Comparison of ENCODE assay signal across 8 cellular contexts in the genomic region with DNA sequence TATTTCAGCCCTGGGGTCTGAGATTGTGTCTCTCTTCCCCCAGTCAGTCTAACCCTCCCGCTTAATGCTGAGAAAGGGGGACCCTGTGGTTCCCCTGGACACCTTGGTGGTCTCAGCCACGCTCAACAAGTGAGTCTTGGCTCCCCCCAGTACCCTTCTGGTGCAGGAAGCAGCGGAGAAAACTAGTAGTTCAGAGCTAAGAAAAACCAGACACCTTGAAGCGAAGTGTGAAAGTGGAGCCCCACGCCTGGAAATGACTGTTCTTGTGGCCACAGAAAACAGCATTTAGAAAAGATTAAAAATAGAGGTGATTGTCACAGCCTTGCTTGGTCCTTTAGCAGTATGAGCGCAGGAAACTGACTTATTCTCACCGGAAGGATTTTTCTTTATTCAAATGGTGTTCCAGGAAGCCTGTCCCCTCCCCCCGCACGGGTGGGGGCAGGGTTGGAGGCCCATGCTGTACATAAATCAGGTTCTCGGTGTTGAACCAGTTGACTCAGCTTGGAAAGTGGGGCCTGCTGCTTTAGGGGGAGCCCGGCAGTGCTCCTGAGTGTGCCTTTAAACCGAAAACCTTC. TPM values are rescaled to one million over a fixed set of nuclear protein-coding genes. Genes with fewer than 3 reads are reported as not detected.
DNase-seq lines count a peak whose midpoint lies in the region; ATAC-seq and TF ChIP-seq lines count a peak whose summit lies in the region.

No MANE protein-coding gene starts in this region.

- H3K9me2 ChIP-seq in Loucy (replicated peaks; ENCODE audit: low read depth, low read length), result no peaks in the 10 kb centered on the region

- DNase-seq in EL (peak; percentile 51), endodermal cell (no peak), neural crest cell (ENCODE audit: low read depth, low spot score) (no peak), substantia nigra (lab: John Stamatoyannopoulos, UW) (no peak), AG08395 (ENCODE audit: low spot score) (no peak)
- peak; percentile 98 for DNase-seq in activated CD8-positive, alpha-beta T cell treated with anti-CD3 and anti-CD28 coated beads for 36 hours

- peaks cover 39% of the 10 kb centered on the region for H3K4me1 ChIP-seq in Loucy (ENCODE audit: insufficient read depth, low read length, poor library complexity, severe bottlenecking)
- H3K4me1 ChIP-seq in endodermal cell (ENCODE audit: control insufficient read depth, insufficient read depth, low read length), result peaks cover 8% of the 10 kb centered on the region

- CTCF ChIA-PET in activated CD8-positive, alpha-beta T cell treated with anti-CD3 and anti-CD28 coated beads for 36 hours (lab: Charles Lee), result interaction anchor here (0.6 to 3.7 kb wide), 7 partner anchors 8 to 322 kb away, joined by 3 to 18 read pairs (median 5); a partner anchor contains a TSS

- peak overlapping the region; percentile 81 for H3K4me2 ChIP-seq in Loucy (ENCODE audit: low read depth, low read length, poor library complexity, severe bottlenecking)

- 20 to 22% methylated on average over 10 to 12 of the region's 12 CpGs for WGBS in endodermal cell (ENCODE audit: insufficient coverage in 1 of 2, insufficient read length in 1 of 2), 2 experiments

- H3K9me3 ChIP-seq in Loucy (ENCODE audit: insufficient read depth, low read depth, low read length), result no peaks in the 10 kb centered on the region
- H3K9me3 ChIP-seq in endodermal cell (ENCODE audit: control insufficient read depth, low read length), result no peaks in the 10 kb centered on the region

- no peaks in the 10 kb centered on the region for H3K9me3 Mint-ChIP-seq in activated CD8-positive, alpha-beta T cell treated with anti-CD3 and anti-CD28 coated beads for 36 hours
- no peaks in the 10 kb centered on the region for H3K9me3 Mint-ChIP-seq in endodermal cell
- no peaks in the 10 kb centered on the region for H3K9me3 Mint-ChIP-seq in neural crest cell

- intact Hi-C loops in activated CD8-positive, alpha-beta T cell treated with anti-CD3 and anti-CD28 coated beads for 36 hours (cut with micrococcal nuclease), result loop anchor here (10.0 kb wide), 1 partner anchor 275 kb away; a partner anchor contains a TSS

- ATAC-seq in GM21529 (IDR thresholded peaks at IDR 0.05; ENCODE audit: unreplicated experiment), result peak; percentile 43
- peak; percentile 73 for ATAC-seq in activated CD8-positive, alpha-beta T cell treated with anti-CD3 and anti-CD28 coated beads for 36 hours

- TF ChIP-seq CTCF in Loucy (conservative IDR thresholded peaks at IDR 0.05; ENCODE audit: low read length) (no peak), endodermal cell (conservative IDR thresholded peaks at IDR 0.05) (no peak), neural crest cell (conservative IDR thresholded peaks at IDR 0.05) (no peak)
- no peak for TF ChIP-seq CTCF in activated CD8-positive, alpha-beta T cell treated with anti-CD3 and anti-CD28 coated beads for 36 hours (IDR thresholded peaks at IDR 0.05)

- H3K36me3 Mint-ChIP-seq in activated CD8-positive, alpha-beta T cell treated with anti-CD3 and anti-CD28 coated beads for 36 hours (ENCODE audit: low read depth), result peaks cover 60% of the 10 kb centered on the region
- H3K36me3 Mint-ChIP-seq in endodermal cell (ENCODE audit: low read depth) (peaks cover 32% of the 10 kb centered on the region), neural crest cell (ENCODE audit: low read depth) (peaks cover 6% of the 10 kb centered on the region)

- H3K36me3 ChIP-seq in Loucy (ENCODE audit: insufficient read depth, low read length) (peaks cover 20% of the 10 kb centered on the region; the same call in 1 of the 2 replicates), endodermal cell (ENCODE audit: control insufficient read depth, insufficient read depth, low read length) (peaks cover 38% of the 10 kb centered on the region)

- no peaks in the 10 kb centered on the region for H3K27me3 ChIP-seq in Loucy (ENCODE audit: insufficient read depth, low read length, poor library complexity, severe bottlenecking)
- no peaks in the 10 kb centered on the region for H3K27me3 ChIP-seq in endodermal cell (ENCODE audit: control insufficient read depth, insufficient read depth, low read length, poor library complexity, severe bottlenecking)

- H3K4me3 Mint-ChIP-seq in activated CD8-positive, alpha-beta T cell treated with anti-CD3 and anti-CD28 coated beads for 36 hours, result peak overlapping the region; percentile 94
- H3K4me3 Mint-ChIP-seq in endodermal cell, result peak overlapping the region; percentile 92
- peak overlapping the region; percentile 92 for H3K4me3 Mint-ChIP-seq in neural crest cell

- peaks cover 57% of the 10 kb centered on the region for H4K20me1 ChIP-seq in Loucy (ENCODE audit: insufficient read depth, low read length, poor library complexity, severe bottlenecking)

- H3K4me1 Mint-ChIP-seq in activated CD8-positive, alpha-beta T cell treated with anti-CD3 and anti-CD28 coated beads for 36 hours (ENCODE audit: low read depth), result peaks cover 55% of the 10 kb centered on the region
- H3K4me1 Mint-ChIP-seq in endodermal cell, result peaks cover 35% of the 10 kb centered on the region
- peaks cover 33% of the 10 kb centered on the region for H3K4me1 Mint-ChIP-seq in neural crest cell

- peaks cover 78% of the 10 kb centered on the region for H3K79me2 ChIP-seq in Loucy (ENCODE audit: insufficient read depth, low read length)

- H3K9ac ChIP-seq in Loucy (ENCODE audit: low read depth, low read length, poor library complexity, severe bottlenecking) (peak overlapping the region; percentile 99), endodermal cell (ENCODE audit: extremely low read depth, low read length, poor library complexity, severe bottlenecking) (peak overlapping the region; percentile 96)

- H3K27me3 Mint-ChIP-seq in activated CD8-positive, alpha-beta T cell treated with anti-CD3 and anti-CD28 coated beads for 36 hours, result no peaks in the 10 kb centered on the region
- no peaks in the 10 kb centered on the region for H3K27me3 Mint-ChIP-seq in endodermal cell (ENCODE audit: insufficient read depth)
- no peaks in the 10 kb centered on the region for H3K27me3 Mint-ChIP-seq in neural crest cell (ENCODE audit: low read depth)

- H3K4me3 ChIP-seq in Loucy (ENCODE audit: low read length, poor library complexity, severe bottlenecking) (peak overlapping the region; percentile 97), endodermal cell (ENCODE audit: low read length) (peak overlapping the region; percentile 86)

- H3F3A ChIP-seq in Loucy (ENCODE audit: low read depth), result 0 out of 2 replicates have a peak, but pooled peaks cover 3% of the 10 kb centered on the region

- H2AFZ ChIP-seq in Loucy (ENCODE audit: low read length), result no peak overlapping the region

- H3K27ac Mint-ChIP-seq in activated CD8-positive, alpha-beta T cell treated with anti-CD3 and anti-CD28 coated beads for 36 hours, result peak overlapping the region; percentile 99
- H3K27ac Mint-ChIP-seq in endodermal cell (peak overlapping the region; percentile 90), neural crest cell (ENCODE audit: unreplicated experiment) (peak overlapping the region; percentile 12)

- POLR2A ChIA-PET in activated CD8-positive, alpha-beta T cell treated with anti-CD3 and anti-CD28 coated beads for 36 hours (lab: Charles Lee), result interaction anchor here (0.6 to 14.9 kb wide), 16 partner anchors 9 to 373 kb away, joined by 3 to 280 read pairs (median 5); a partner anchor contains a TSS

- H3K27ac ChIP-seq in endodermal cell (ENCODE audit: low read depth, low read length) (no peak overlapping the region), substantia nigra (ENCODE audit: low read depth, low read length, poor library complexity, severe bottlenecking) (peak overlapping the region; percentile 81)

RNA-seq across cellular contexts. Expression of a gene that starts 8.1 kb away (rescaled TPM):
- 10 to 100 TPM; 72.7 to 73.9 TPM for total RNA-seq in activated CD8-positive, alpha-beta T cell treated with anti-CD3 and anti-CD28 coated beads for 36 hours
- total RNA-seq in endodermal cell (10 to 100 TPM; 50.9 to 51.4 TPM), neural crest cell (41.9 and 42.1 TPM in 2 replicates)
- polyA plus RNA-seq in endodermal cell (2013, experiment 1 of 2), result 34.2 TPM
- 34.9 TPM for polyA plus RNA-seq in endodermal cell (2013, experiment 2 of 2)

RNA-seq across cellular contexts. Expression of a gene that starts 8.3 kb away (rescaled TPM):
- 1,000 to 10,000 TPM; 2,301 to 2,341 TPM for total RNA-seq in activated CD8-positive, alpha-beta T cell treated with anti-CD3 and anti-CD28 coated beads for 36 hours
- total RNA-seq in endodermal cell, result 1,000 to 10,000 TPM; 1,507 to 1,578 TPM
- polyA plus RNA-seq in endodermal cell (2013, experiment 1 of 2), result 1,782 TPM
- 1,780 TPM for polyA plus RNA-seq in endodermal cell (2013, experiment 2 of 2)
- 1,588 and 1,675 TPM in 2 replicates for total RNA-seq in neural crest cell

RNA-seq across cellular contexts. Expression of a gene that starts 16.8 kb away (rescaled TPM):
- not detected for total RNA-seq in activated CD8-positive, alpha-beta T cell treated with anti-CD3 and anti-CD28 coated beads for 36 hours
- total RNA-seq in endodermal cell, result not detected
- polyA plus RNA-seq in endodermal cell (2013, experiment 1 of 2), result not detected
- polyA plus RNA-seq in endodermal cell (2013, experiment 2 of 2), result not detected
- not detected in 2 replicates for total RNA-seq in neural crest cell

Comparison
In these comparisons a context has a peak if more than half of its experiments do, and no peak if none do; other contexts are left out.
1. DNase-seq: peak in EL (single experiment) and activated CD8-positive, alpha-beta T cell treated with anti-CD3 and anti-CD28 coated beads for 36 hours (single experiment); none in endodermal cell (single experiment), neural crest cell (single experiment), substantia nigra (0 of 49) and AG08395 (single experiment).
2. H3K27ac Mint-ChIP-seq: peak in every context shown above with its lines; median percentile 99 in activated CD8-positive, alpha-beta T cell treated with anti-CD3 and anti-CD28 coated beads for 36 hours; 90 in endodermal cell; 12 in neural crest cell.
3. Peak in every context shown above with its lines, with median percentiles within 50 percentile points of each other: H3K4me3 Mint-ChIP-seq.